1 cellular context compared by ENCODE assay signal in genomic region chr17:5419959-5420653, GRCh38.
TF ChIP-seq lines count a peak whose summit lies in the region.

Gene RPAIN (plus strand): TSS chr17:5420182. CDS start chr17:5420211, 29 bp downstream.

TF ChIP-seq in HepG2, 621 proteins besides CTCF, POLR2A, EP300 and RAD21 (continued from another document and continues in another):
- 0 out of 2 replicates have a peak, but pooled peaks have one; percentile 44 for TF ChIP-seq ZNF615 (CRISPR knock-in tag; IDR thresholded peaks at IDR 0.05; ENCODE audit: borderline replicate concordance)
- no peak; the same call in 1 of the 2 replicates for TF ChIP-seq GABPA (IDR thresholded peaks at IDR 0.05; ENCODE audit: low read depth, low read length)
- peak; percentile 80 for TF ChIP-seq GABPA (CRISPR knock-in tag; IDR thresholded peaks at IDR 0.05; ENCODE audit: low read depth)
- no peak for TF ChIP-seq MYNN (CRISPR knock-in tag; IDR thresholded peaks at IDR 0.05; ENCODE audit: low read depth)
- TF ChIP-seq RBAK (CRISPR knock-in tag; IDR thresholded peaks at IDR 0.05): no peak
- peak; percentile 78 for TF ChIP-seq E2F1 (CRISPR knock-in tag; IDR thresholded peaks at IDR 0.05)
- 0 out of 2 replicates have a peak, but pooled peaks have one; percentile 12 for TF ChIP-seq ZNF800 (CRISPR knock-in tag; IDR thresholded peaks at IDR 0.05)
- no peak for TF ChIP-seq PCBP2 (optimal IDR thresholded peaks at IDR 0.05; ENCODE audit: low read depth, low read length, poor library complexity, severe bottlenecking)
- TF ChIP-seq RFXANK (CRISPR knock-in tag; IDR thresholded peaks at IDR 0.05): no peak
- TF ChIP-seq FOXJ3 (CRISPR knock-in tag; IDR thresholded peaks at IDR 0.05; ENCODE audit: borderline replicate concordance): no peak; the same call in 1 of the 2 replicates
- peak; percentile 95 for TF ChIP-seq HDAC1 (CRISPR knock-in tag; IDR thresholded peaks at IDR 0.05)
- TF ChIP-seq GMEB1 (CRISPR knock-in tag; IDR thresholded peaks at IDR 0.05; ENCODE audit: borderline replicate concordance): peak; percentile 53; the same call in 1 of the 2 replicates
- TF ChIP-seq XRCC5 (optimal IDR thresholded peaks at IDR 0.05; ENCODE audit: low read length): peak; percentile 53
- peak; percentile 21; the same call in 1 of the 2 replicates for TF ChIP-seq ZNF547 (CRISPR knock-in tag; IDR thresholded peaks at IDR 0.05)
- no peak for TF ChIP-seq GPBP1L1 (CRISPR knock-in tag; IDR thresholded peaks at IDR 0.05)
- TF ChIP-seq ZNF556 (CRISPR knock-in tag; IDR thresholded peaks at IDR 0.05; ENCODE audit: borderline replicate concordance): peak; percentile 31; the same call in 1 of the 2 replicates
- TF ChIP-seq ZUFSP (CRISPR knock-in tag; IDR thresholded peaks at IDR 0.05; ENCODE audit: borderline replicate concordance): no peak
- peak; percentile 20; the same call in 1 of the 2 replicates for TF ChIP-seq ZNF773 (CRISPR knock-in tag; IDR thresholded peaks at IDR 0.05; ENCODE audit: borderline replicate concordance)
- TF ChIP-seq ZNF484 (CRISPR knock-in tag; IDR thresholded peaks at IDR 0.05; ENCODE audit: borderline replicate concordance, low read depth): no peak
- peak; percentile 87 for TF ChIP-seq ZNF501 (CRISPR knock-in tag; IDR thresholded peaks at IDR 0.05)
- TF ChIP-seq ZNF841 (CRISPR knock-in tag; IDR thresholded peaks at IDR 0.05; ENCODE audit: borderline replicate concordance): no peak
- TF ChIP-seq ZBTB49 (CRISPR knock-in tag; IDR thresholded peaks at IDR 0.05; ENCODE audit: borderline replicate concordance): no peak
- no peak for TF ChIP-seq ZNF577 (CRISPR knock-in tag; IDR thresholded peaks at IDR 0.05; ENCODE audit: borderline replicate concordance, low read depth)
- peak; percentile 85; the same call in 1 of the 2 replicates for TF ChIP-seq ELF4 (CRISPR knock-in tag; IDR thresholded peaks at IDR 0.05; ENCODE audit: borderline replicate concordance)
- no peak for TF ChIP-seq SMYD3 (CRISPR knock-in tag; IDR thresholded peaks at IDR 0.05)
- TF ChIP-seq ZFP36 (IDR thresholded peaks at IDR 0.05; ENCODE audit: borderline replicate concordance, low read depth, low read length, partially characterized antibody): no peak
- TF ChIP-seq ZNF281 (CRISPR knock-in tag; IDR thresholded peaks at IDR 0.05; ENCODE audit: borderline replicate concordance): no peak
- no peak for TF ChIP-seq ZBTB39 (CRISPR knock-in tag; IDR thresholded peaks at IDR 0.05)
- TF ChIP-seq SALL1 (CRISPR knock-in tag; IDR thresholded peaks at IDR 0.05): peak; percentile 35; the same call in 1 of the 2 replicates
- TF ChIP-seq ZNF382 (CRISPR knock-in tag; IDR thresholded peaks at IDR 0.05; ENCODE audit: borderline replicate concordance): no peak
- TF ChIP-seq TEAD3 (CRISPR knock-in tag; optimal IDR thresholded peaks at IDR 0.05; ENCODE audit: borderline replicate concordance): no peak
- no peak for TF ChIP-seq WIZ (CRISPR knock-in tag; IDR thresholded peaks at IDR 0.05)
- peak; percentile 80 for TF ChIP-seq RNF2 (conservative IDR thresholded peaks at IDR 0.05; ENCODE audit: low read depth)
- TF ChIP-seq ATM (IDR thresholded peaks at IDR 0.05; ENCODE audit: borderline replicate concordance): no peak
- peak; percentile 27; the same call in 1 of the 2 replicates for TF ChIP-seq PAX8 (CRISPR knock-in tag; IDR thresholded peaks at IDR 0.05; ENCODE audit: borderline replicate concordance)
- 0 out of 2 replicates have a peak, but pooled peaks have one; percentile 40 for TF ChIP-seq MEIS2 (CRISPR knock-in tag; IDR thresholded peaks at IDR 0.05)
- no peak for TF ChIP-seq PREB (CRISPR knock-in tag; IDR thresholded peaks at IDR 0.05)
- no peak for TF ChIP-seq ZNF704 (CRISPR knock-in tag; IDR thresholded peaks at IDR 0.05; ENCODE audit: borderline replicate concordance)
- TF ChIP-seq ZNF546 (CRISPR knock-in tag; conservative IDR thresholded peaks at IDR 0.05): no peak
- TF ChIP-seq DBP (CRISPR knock-in tag; IDR thresholded peaks at IDR 0.05; ENCODE audit: not compliant biosample characterization): no peak
- no peak for TF ChIP-seq GFI1 (CRISPR knock-in tag; IDR thresholded peaks at IDR 0.05; ENCODE audit: borderline replicate concordance)
- TF ChIP-seq PHF5A (CRISPR knock-in tag; IDR thresholded peaks at IDR 0.05; ENCODE audit: low read depth, unreplicated experiment): no peak
- TF ChIP-seq RBFOX2 (IDR thresholded peaks at IDR 0.05; ENCODE audit: low read depth, low read length): no peak
